ENCODE assay signal across 1 cellular context in the genomic region with DNA sequence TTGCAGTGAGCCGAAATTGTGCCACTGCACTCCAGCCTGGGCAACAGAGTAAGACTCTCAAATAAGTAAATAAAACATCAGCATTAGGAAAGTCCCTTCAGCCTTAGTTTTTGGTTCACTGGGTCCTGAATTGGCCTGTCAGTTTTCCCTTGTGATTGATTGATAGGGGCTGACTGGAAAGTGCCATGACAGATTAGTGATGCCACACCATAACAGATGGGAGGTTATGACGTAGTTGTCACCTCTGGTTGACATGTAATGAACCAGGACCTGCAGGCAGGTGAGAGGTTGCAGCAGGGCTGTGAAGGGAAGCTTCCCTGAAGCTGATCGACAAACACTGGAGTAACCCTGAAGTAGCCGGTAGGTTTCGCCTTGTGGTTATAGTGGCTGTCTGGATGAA.
A peak's percentile ranks its signal among the peaks of the same experiment; 100 is the strongest.
TF ChIP-seq lines count a peak whose summit lies in the region.

No MANE protein-coding gene starts in this region.

TF ChIP-seq in HepG2, 621 proteins besides CTCF, POLR2A, EP300 and RAD21:
- TF ChIP-seq CREB1 (IDR thresholded peaks at IDR 0.05) (peak; percentile 81), CREB1 (CRISPR knock-in tag; IDR thresholded peaks at IDR 0.05) (no peak), REL (CRISPR knock-in tag; conservative IDR thresholded peaks at IDR 0.05) (0 out of 2 replicates have a peak, but pooled peaks have one; percentile 41)
- TF ChIP-seq, protein P1, sequence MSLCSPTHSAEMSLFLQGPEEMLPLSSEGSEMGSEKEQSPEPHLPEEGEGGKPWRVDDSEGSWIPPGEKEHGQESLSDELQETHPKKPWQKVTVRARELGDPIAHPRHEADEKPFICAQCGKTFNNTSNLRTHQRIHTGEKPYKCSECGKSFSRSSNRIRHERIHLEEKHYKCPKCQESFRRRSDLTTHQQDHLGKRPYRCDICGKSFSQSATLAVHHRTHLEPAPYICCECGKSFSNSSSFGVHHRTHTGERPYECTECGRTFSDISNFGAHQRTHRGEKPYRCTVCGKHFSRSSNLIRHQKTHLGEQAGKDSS (CRISPR knock-in tag; IDR thresholded peaks at IDR 0.05; ENCODE audit: borderline replicate concordance, low read depth): no peak
TF ChIP-seq in HepG2: peak in this region for 2.
